In genomic region chr16:11485676-11486075, GRCh38 we compare ENCODE assay signal across 37 cellular contexts.
DNase-seq lines count a peak whose midpoint lies in the region; ATAC-seq, FAIRE-seq and TF ChIP-seq lines count a peak whose summit lies in the region.
"Had no signal": no experiment of that assay in that cellular context is flagged by ENCODE, and none has a peak within 500 bp of the region (broad histone marks: within the 10 kb centered on the region; RNA-seq: fewer than 3 reads in every experiment).

No MANE protein-coding gene starts in this region.

- H2AFZ ChIP-seq in endothelial cell of umbilical vein (ENCODE audit: low read depth, low read length): no peak overlapping the region

- TF ChIP-seq POLR2A in endothelial cell of umbilical vein (IDR thresholded peaks at IDR 0.05; ENCODE audit: low read depth, low read length): no peak

- H3K9me3 Mint-ChIP-seq in endothelial cell (ENCODE audit: unreplicated experiment) (peaks cover 9% of the 10 kb centered on the region), T-cell (peaks cover 15 to 29% (median 19%) of the 10 kb centered on the region in 3 donors), immature natural killer cell (peaks cover 0 to 10% (median 3%) of the 10 kb centered on the region in 6 donors)
- H3K9me3 Mint-ChIP-seq in naive thymus-derived CD8-positive, alpha-beta T cell: peaks cover 0 to 49% (median 27%) of the 10 kb centered on the region in 9 donors

- no peak overlapping the region for H3K4me2 ChIP-seq in endothelial cell of umbilical vein (ENCODE audit: insufficient read depth, low read length)
- H3K4me2 ChIP-seq: A549; BLaER1; BLaER1 treated with 17β-estradiol and CSF1 and Interleukin-3, amounts not matched to agents 10 nM and 100 nM had no signal

- H3K4me3 Mint-ChIP-seq in endothelial cell (ENCODE audit: unreplicated experiment) (peak overlapping the region; percentile 6), T-cell (no peak overlapping the region), immature natural killer cell (no peak overlapping the region)
- no peak overlapping the region for H3K4me3 Mint-ChIP-seq in naive thymus-derived CD8-positive, alpha-beta T cell
- H3K4me3 Mint-ChIP-seq: B cell; CD14-positive monocyte; CD4-positive, alpha-beta memory T cell; CD4-positive, alpha-beta T cell; CD4-positive, CD25-positive, alpha-beta regulatory T cell; CD8-positive, alpha-beta T cell had no signal

- H3K27me3 ChIP-seq in endothelial cell of umbilical vein (ENCODE audit: control insufficient read depth in 2 of 2, insufficient read depth in 2 of 2, low read length in 2 of 2): no peaks in the 10 kb centered on the region
- H3K27me3 ChIP-seq: BE2C; BLaER1; BLaER1 treated with 17β-estradiol and CSF1 and Interleukin-3, amounts not matched to agents 10 nM and 100 nM had no signal

- peaks cover 5% of the 10 kb centered on the region for H3K4me1 Mint-ChIP-seq in endothelial cell (ENCODE audit: unreplicated experiment)
- H3K4me1 Mint-ChIP-seq in T-cell: no peaks in the 10 kb centered on the region
- no peaks in the 10 kb centered on the region for H3K4me1 Mint-ChIP-seq in immature natural killer cell
- peaks cover 0 to 1% (median 0%) of the 10 kb centered on the region in 4 donors for H3K4me1 Mint-ChIP-seq in naive thymus-derived CD8-positive, alpha-beta T cell
- H3K4me1 Mint-ChIP-seq: B cell; CD14-positive monocyte; CD4-positive, CD25-positive, alpha-beta regulatory T cell; CD8-positive, alpha-beta memory T cell had no signal

- H3K27me3 Mint-ChIP-seq in endothelial cell (ENCODE audit: unreplicated experiment) (peaks cover 3% of the 10 kb centered on the region), T-cell (no peaks in the 10 kb centered on the region), immature natural killer cell (ENCODE audit: low read depth in 3 of 3) (peaks cover 0 to 5% (median 5%) of the 10 kb centered on the region in 3 donors)
- no peaks in the 10 kb centered on the region for H3K27me3 Mint-ChIP-seq in naive thymus-derived CD8-positive, alpha-beta T cell
- H3K27me3 Mint-ChIP-seq: B cell; CD4-positive, alpha-beta memory T cell; CD4-positive, alpha-beta T cell; CD4-positive, CD25-positive, alpha-beta regulatory T cell had no signal

- H3K79me2 ChIP-seq in endothelial cell of umbilical vein (ENCODE audit: control insufficient read depth, insufficient read depth, low read length): no peaks in the 10 kb centered on the region

- ATAC-seq in left ventricle myocardium superior: no peak
- ATAC-seq in T-cell (replicated peaks in 1 of 4): no peak
- no peak for ATAC-seq in naive thymus-derived CD8-positive, alpha-beta T cell
- ATAC-seq: A549; CD8-positive, alpha-beta T cell had no signal

- TF ChIP-seq CTCF in HEK293 (tag by site-specific recombination; IDR thresholded peaks at IDR 0.05) (no peak), endothelial cell (IDR thresholded peaks at IDR 0.05; ENCODE audit: unreplicated experiment) (no peak), endothelial cell of umbilical vein (IDR thresholded peaks at IDR 0.05; ENCODE audit: extremely low read depth in 1 of 2, insufficient read depth in 1 of 2, low read depth in 1 of 2, low read length in 2 of 2) (no peak)

- DNase-seq in endothelial cell (ENCODE audit: low spot score) (no peak), endothelial cell of umbilical vein (ENCODE audit: low read depth, low spot score) (no peak), urothelium cell line (ENCODE audit: low spot score) (no peak), left ventricle myocardium superior (no peak), T-cell (no peak), immature natural killer cell (no peak)
- no peak for DNase-seq in naive thymus-derived CD8-positive, alpha-beta T cell
- DNase-seq: 8988T; ACHN; AML-193; BE2C; C1 segment of cervical spinal cord; Caco-2; Calu3; CD4-positive, alpha-beta memory T cell; CD4-positive, alpha-beta T cell; CD4-positive, CD25-positive, alpha-beta regulatory T cell; CD8-positive, alpha-beta memory T cell; CD8-positive, alpha-beta T cell; COR-L47; DMS 273 treated with DMSO at 0.1 percent for 48 hours; DMS153; DMS53; DMS79; DMS79 treated with DMSO at 0.1 percent for 48 hours; DND-41; EL had no signal

- no TSS peak for BruUV-seq in endothelial cell of umbilical vein (replicated peaks; lab: Mats Ljungman, UMichigan)

- H3K9ac ChIP-seq in endothelial cell of umbilical vein (replicated peaks; ENCODE audit: extremely low read depth, insufficient read depth, low read length): no peak overlapping the region
- H3K9ac ChIP-seq: BLaER1; BLaER1 treated with 17β-estradiol and CSF1 and Interleukin-3, amounts not matched to agents 10 nM and 100 nM had no signal

- H3K4me3 ChIP-seq in HEK293 (ENCODE audit: low read depth, low read length) (no peak overlapping the region), endothelial cell of umbilical vein (replicated peaks in 1 of 3; ENCODE audit: insufficient read depth in 1 of 3, low read depth in 1 of 3, low read length in 3 of 3) (no peak overlapping the region)
- H3K4me3 ChIP-seq: A549; BLaER1; BLaER1 treated with 17β-estradiol and CSF1 and Interleukin-3, amounts not matched to agents 10 nM and 100 nM had no signal

- H3K4me1 ChIP-seq in HEK293 (ENCODE audit: control insufficient read depth, insufficient read depth, low read length): no peaks in the 10 kb centered on the region
- peaks cover 22% of the 10 kb centered on the region for H3K4me1 ChIP-seq in endothelial cell of umbilical vein (ENCODE audit: control insufficient read depth, extremely low read depth, insufficient read depth, low read length)
- H3K4me1 ChIP-seq: A549, BE2C, Caco-2 had no signal

- dilution Hi-C loops in endothelial cell of umbilical vein (cut with MboI; ENCODE audit: extremely low pct_ligation_motif_present, low sequenced_read_pairs): no loop called here

- no peaks in the 10 kb centered on the region for H3K9me3 ChIP-seq in HEK293 (ENCODE audit: control insufficient read depth, insufficient read depth, low read depth, low read length)
- H3K9me3 ChIP-seq in endothelial cell of umbilical vein (replicated peaks; ENCODE audit: control insufficient read depth, insufficient read depth, low read length): no peaks in the 10 kb centered on the region
- H3K9me3 ChIP-seq: BE2C had no signal

- H3K27ac Mint-ChIP-seq in endothelial cell (ENCODE audit: unreplicated experiment) (no peak overlapping the region), T-cell (no peak overlapping the region), immature natural killer cell (no peak overlapping the region)
- H3K27ac Mint-ChIP-seq in naive thymus-derived CD8-positive, alpha-beta T cell: no peak overlapping the region
- H3K27ac Mint-ChIP-seq: B cell; CD4-positive, alpha-beta T cell; CD8-positive, alpha-beta T cell had no signal

- CTCF ChIA-PET in HEK293 (lab: Yijun Ruan, JAX) (no interaction called here), endothelial cell of umbilical vein (lab: Charles Lee) (no interaction called here), T-cell (lab: Charles Lee) (no interaction called here)

- H4K20me1 ChIP-seq in endothelial cell of umbilical vein (replicated peaks; ENCODE audit: control insufficient read depth, extremely low read depth, insufficient read depth, low read length): no peaks in the 10 kb centered on the region
- H4K20me1 ChIP-seq: BLaER1; BLaER1 treated with 17β-estradiol and CSF1 and Interleukin-3, amounts not matched to agents 10 nM and 100 nM had no signal

- intact Hi-C loops in endothelial cell of umbilical vein (cut with micrococcal nuclease) (loop anchor here (1.0 kb wide), 1 partner anchor 12 kb away; no protein-coding TSS in a partner anchor), left ventricle myocardium superior (cut with micrococcal nuclease) (no loop called here)

- H3K9me1 ChIP-seq in endothelial cell of umbilical vein (replicated peaks; ENCODE audit: control insufficient read depth, extremely low read depth, insufficient read depth, low read length): no peaks in the 10 kb centered on the region

- H3K27ac ChIP-seq in HEK293 (ENCODE audit: extremely low read depth, low read depth, low read length) (no peak overlapping the region), endothelial cell of umbilical vein (ENCODE audit: insufficient read depth, low read depth, low read length) (peak overlapping the region; percentile 47)
- H3K27ac ChIP-seq: 22Rv1; A549; BLaER1; BLaER1 treated with 17β-estradiol and CSF1 and Interleukin-3, amounts not matched to agents 10 nM and 100 nM; C4-2B had no signal

- POLR2A ChIA-PET in HEK293 (lab: Yijun Ruan, JAX): no interaction called here
- POLR2A ChIA-PET in endothelial cell of umbilical vein (lab: Charles Lee): no interaction called here
- POLR2A ChIA-PET in T-cell (lab: Charles Lee): no interaction called here
- POLR2A ChIA-PET in naive thymus-derived CD8-positive, alpha-beta T cell (lab: Charles Lee): no interaction called here

- H3K36me3 ChIP-seq in HEK293 (ENCODE audit: control insufficient read depth in 2 of 2, insufficient read depth in 1 of 2, low read length in 2 of 2) (no peaks in the 10 kb centered on the region), endothelial cell of umbilical vein (ENCODE audit: control insufficient read depth in 2 of 2, extremely low read depth in 1 of 2, insufficient read depth in 2 of 2, low read length in 2 of 2) (no peaks in the 10 kb centered on the region)
- H3K36me3 ChIP-seq: BE2C had no signal

- FAIRE-seq in endothelial cell of umbilical vein (lab: Jason Lieb, UNC) (no peak), urothelium cell line (lab: Jason Lieb, UNC) (peak; percentile 35)
- FAIRE-seq: A204.1, A549, D721Med had no signal

- H3K36me3 Mint-ChIP-seq in endothelial cell (ENCODE audit: low read depth, unreplicated experiment) (peaks cover 7% of the 10 kb centered on the region), T-cell (peaks cover 48% of the 10 kb centered on the region), immature natural killer cell (peaks cover 34 to 51% (median 47%) of the 10 kb centered on the region in 3 donors)
- H3K36me3 Mint-ChIP-seq in naive thymus-derived CD8-positive, alpha-beta T cell: peaks cover 33 to 47% (median 40%) of the 10 kb centered on the region in 3 donors
- H3K36me3 Mint-ChIP-seq: CD14-positive monocyte had no signal

TF ChIP-seq in HEK293, 187 proteins besides CTCF, POLR2A, EP300 and RAD21:
- TF ChIP-seq ZNF366 (tag by site-specific recombination; conservative IDR thresholded peaks at IDR 0.05) (peak; percentile 68), ZSCAN23 (tag by site-specific recombination; IDR thresholded peaks at IDR 0.05) (no peak), ZNF549 (tag by site-specific recombination; IDR thresholded peaks at IDR 0.05) (no peak), YY2 (tag by site-specific recombination; IDR thresholded peaks at IDR 0.05) (no peak), ZBTB17 (tag by site-specific recombination; IDR thresholded peaks at IDR 0.05) (peak; percentile 57), KLF16 (tag by site-specific recombination; IDR thresholded peaks at IDR 0.05) (no peak)

TF ChIP-seq in endothelial cell of umbilical vein, 7 proteins besides CTCF, POLR2A, EP300 and RAD21:
- TF ChIP-seq POLR2AphosphoS5 (IDR thresholded peaks at IDR 0.05; ENCODE audit: insufficient read depth, low read depth, low read length): no peak
- TF ChIP-seq GATA2 (IDR thresholded peaks at IDR 0.05; ENCODE audit: insufficient read depth, insufficient read length, low read depth, low read length): peak; percentile 56
- TF ChIP-seq FOS (IDR thresholded peaks at IDR 0.05; ENCODE audit: borderline replicate concordance, insufficient read depth, low read length): peak; percentile 25
TF ChIP-seq in endothelial cell of umbilical vein: peak in this region for 2.
